Comparison of ENCODE assay signal across 21 cellular contexts in the genomic region with DNA sequence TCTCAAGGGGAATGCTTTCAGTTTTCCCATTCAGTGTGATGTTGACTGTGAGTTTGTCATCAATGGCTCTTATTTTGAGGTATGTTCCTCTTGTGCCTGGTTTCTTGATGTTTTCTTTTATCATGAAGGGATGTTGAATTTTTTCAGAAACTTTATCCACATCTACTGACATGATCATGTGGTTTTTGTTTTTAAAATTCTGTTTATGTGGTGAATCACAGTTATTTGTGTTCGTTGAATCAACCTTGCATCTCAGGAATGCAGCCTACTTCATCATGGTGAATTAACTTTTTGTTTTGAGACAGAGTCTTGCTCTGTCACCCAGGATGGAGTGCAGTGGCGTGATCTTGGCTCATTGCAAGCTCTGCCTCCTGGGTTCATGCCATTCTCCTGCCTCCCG.
"Had no signal": no experiment of that assay in that cellular context is flagged by ENCODE, and none has a peak within 500 bp of the region (broad histone marks: within the 10 kb centered on the region; RNA-seq: fewer than 3 reads in every experiment).

No MANE protein-coding gene starts in this region.

- ATAC-seq: activated CD8-positive, alpha-beta T cell treated with anti-CD3 and anti-CD28 coated beads for 36 hours; foreskin keratinocyte; pancreas; psoas muscle; right cardiac atrium had no signal

- DNase-seq: activated CD4-positive, alpha-beta T cell treated with anti-CD3 and anti-CD28 coated beads, Interleukin-2, amount 10 ng/mL, durations not matched to agents 24 days and 14 days; activated CD8-positive, alpha-beta T cell treated with anti-CD3 and anti-CD28 coated beads for 36 hours; activated gamma-delta T cell treated with Interleukin-2 at 50 U/mL for 16 hours; aorta; cerebellar nuclear complex; endodermal cell; foreskin keratinocyte; midbrain; nephron progenitor cell; pancreas; psoas muscle; right cardiac atrium; stimulated activated CD4-positive, alpha-beta T cell treated with anti-CD3 and anti-CD28 coated beads, Interleukin-12 subunit alpha, Interleukin-12 subunit beta, amount 100 ng/mL, for 4 hours; stimulated activated CD4-positive, alpha-beta T cell treated with anti-CD3 and anti-CD28 coated beads, Interleukin-1b, Interleukin-23, amount 100 ng/mL, for 48 hours; substantia nigra; SW 1271 had no signal

- H3K27me3 Mint-ChIP-seq: activated CD4-positive, alpha-beta T cell treated with anti-CD3 and anti-CD28 coated beads, Interleukin-2, amount 10 ng/mL, durations not matched to agents 24 days and 14 days; activated CD8-positive, alpha-beta T cell treated with anti-CD3 and anti-CD28 coated beads for 36 hours; activated naive CD4-positive, alpha-beta T cell treated with anti-CD3 and anti-CD28 coated beads, Interleukin-2, amount 50 U/mL, for 24 hours; stimulated activated naive CD8-positive, alpha-beta T cell treated with anti-CD3 and anti-CD28 coated beads, Interleukin-15, Interleukin-2, amounts not matched to agents 100 ng/mL and 50 ng/mL, for 24 hours had no signal

- H3K4me1 Mint-ChIP-seq: activated CD4-positive, alpha-beta T cell treated with anti-CD3 and anti-CD28 coated beads, Interleukin-2, amount 10 ng/mL, durations not matched to agents 24 days and 14 days; endodermal cell had no signal

- H3K27ac Mint-ChIP-seq: activated CD4-positive, alpha-beta T cell treated with anti-CD3 and anti-CD28 coated beads, Interleukin-2, amount 10 ng/mL, durations not matched to agents 24 days and 14 days; activated CD8-positive, alpha-beta T cell treated with anti-CD3 and anti-CD28 coated beads for 36 hours; activated naive CD4-positive, alpha-beta T cell treated with anti-CD3 and anti-CD28 coated beads, Interleukin-2, amount 50 U/mL, for 24 hours; endodermal cell; nephron progenitor cell; stimulated activated naive CD8-positive, alpha-beta T cell treated with anti-CD3 and anti-CD28 coated beads, Interleukin-15, Interleukin-2, amounts not matched to agents 100 ng/mL and 50 ng/mL, for 24 hours had no signal

- H3K4me3 ChIP-seq: coronary artery, pancreas, psoas muscle, tibial nerve had no signal

- H3K27me3 ChIP-seq: pancreas, tibial nerve had no signal

- H3K9me3 ChIP-seq: pancreas had no signal

- H3K4me3 Mint-ChIP-seq: activated CD4-positive, alpha-beta T cell treated with anti-CD3 and anti-CD28 coated beads, Interleukin-2, amount 10 ng/mL, durations not matched to agents 24 days and 14 days; activated CD8-positive, alpha-beta T cell treated with anti-CD3 and anti-CD28 coated beads for 36 hours; activated naive CD4-positive, alpha-beta T cell treated with anti-CD3 and anti-CD28 coated beads, Interleukin-2, amount 50 U/mL, for 24 hours; endodermal cell; nephron progenitor cell; stimulated activated naive CD8-positive, alpha-beta T cell treated with anti-CD3 and anti-CD28 coated beads, Interleukin-15, Interleukin-2, amounts not matched to agents 100 ng/mL and 50 ng/mL, for 24 hours had no signal

- H3K36me3 ChIP-seq: pancreas, tibial nerve had no signal

- H3K27ac ChIP-seq: coronary artery, epithelial cell of prostate, foreskin keratinocyte, pancreas, psoas muscle, tibial nerve had no signal

- H3K4me1 ChIP-seq: foreskin keratinocyte, pancreas, psoas muscle, tibial nerve had no signal
